Comparison of ENCODE assay signal across 16 cellular contexts in genomic region chr6:75484535-75484934, GRCh38.
A peak's percentile ranks its signal among the peaks of the same experiment; 100 is the strongest.
DNase-seq lines count a peak whose midpoint lies in the region; ATAC-seq lines count a peak whose summit lies in the region.
"Had no signal": no experiment of that assay in that cellular context is flagged by ENCODE, and none has a peak within 500 bp of the region (broad histone marks: within the 10 kb centered on the region; RNA-seq: fewer than 3 reads in every experiment).

No MANE protein-coding gene starts in this region.

- ATAC-seq in GM18520 (IDR thresholded peaks at IDR 0.05; ENCODE audit: unreplicated experiment) (peak; percentile 79), GM21447 (IDR thresholded peaks at IDR 0.05; ENCODE audit: unreplicated experiment) (peak; percentile 96), HG02973 (IDR thresholded peaks at IDR 0.05; ENCODE audit: unreplicated experiment) (peak; percentile 89), HG03565 (IDR thresholded peaks at IDR 0.05; ENCODE audit: unreplicated experiment) (peak; percentile 54)
- ATAC-seq: heart left ventricle had no signal

- no peak for DNase-seq in NCI-H2171 (lab: John Stamatoyannopoulos, UW)
- DNase-seq in NCI-H128 (lab: John Stamatoyannopoulos, UW; ENCODE audit: unreplicated experiment): no peak
- no peak for DNase-seq in NCI-H1092 treated with DMSO at 0.1 percent for 48 hours (lab: John Stamatoyannopoulos, UW)
- no peak for DNase-seq in NCI-H774 (lab: John Stamatoyannopoulos, UW)
- DNase-seq: activated CD4-positive, alpha-beta T cell treated with anti-CD3 and anti-CD28 coated beads for 4 hours; activated T-cell treated with anti-CD3 and anti-CD28 coated beads, Interleukin-2, amount 50 U/mL, for 24 hours; Calu3; heart left ventricle; KG1; NCI-H1694; NCI-H524 treated with DMSO at 0.1 percent for 48 hours; stimulated activated CD4-positive, alpha-beta T cell treated with anti-CD3 and anti-CD28 coated beads, Interleukin-2, amount 100 ng/mL, for 48 hours had no signal
